In genomic region chr5:76685598-76686169, GRCh38 we compare ENCODE assay signal across 21 cellular contexts. TPM values are rescaled to one million over a fixed set of nuclear protein-coding genes. Genes with fewer than 3 reads are reported as not detected.
A peak's percentile ranks its signal among the peaks of the same experiment; 100 is the strongest.
DNase-seq lines count a peak whose midpoint lies in the region; ATAC-seq, FAIRE-seq and TF ChIP-seq lines count a peak whose summit lies in the region.
"Had no signal": no experiment of that assay in that cellular context is flagged by ENCODE, and none has a peak within 500 bp of the region (broad histone marks: within the 10 kb centered on the region; RNA-seq: fewer than 3 reads in every experiment).

No MANE protein-coding gene starts in this region.

- intact Hi-C loops in GM12878 (cut with micrococcal nuclease; ENCODE audit: unreplicated experiment) = no loop called here

- in situ Hi-C loops in GM12878 (cut with MboI) = no loop called here

- H4K20me1 ChIP-seq in GM12878 (ENCODE audit: control insufficient read depth, insufficient read depth) = no peaks in the 10 kb centered on the region

- no peak for TF ChIP-seq CTCF in D721Med (IDR thresholded peaks at IDR 0.05; ENCODE audit: insufficient read depth, missing control alignments)
- TF ChIP-seq CTCF in GM12878 (IDR thresholded peaks at IDR 0.05 in 2 of 3, conservative IDR thresholded peaks at IDR 0.05 in 1 of 3; ENCODE audit: control insufficient read depth in 2 of 3, extremely low read depth in 1 of 3, insufficient read depth in 1 of 3, low read depth in 3 of 3, low read length in 3 of 3) = no peak
- no peak for TF ChIP-seq CTCF in GM10266 (IDR thresholded peaks at IDR 0.05; ENCODE audit: control insufficient read depth, insufficient read depth, low read depth, missing control alignments)

- SMC1A ChIA-PET in GM12878 (lab: Charles Lee; ENCODE audit: uncharacterized antibody, unreplicated experiment) = no interaction called here

- peak overlapping the region; percentile 72 to 88 for H3K18ac ChIP-seq in mesenchymal stem cell (ENCODE audit: low read depth in 1 of 2, low read length in 2 of 2)

- H3K4me3 ChIP-seq in GM12878 (no peak overlapping the region), mesenchymal stem cell (ENCODE audit: insufficient read depth in 1 of 2, low read depth in 1 of 2, low read length in 2 of 2) (no peak overlapping the region), H7 (ENCODE audit: insufficient read depth, low read depth, low read length) (no peak overlapping the region)
- H3K4me3 ChIP-seq: Peyer's patch, SJCRH30 had no signal

- peak overlapping the region; percentile 77 to 89 for H2BK12ac ChIP-seq in mesenchymal stem cell (ENCODE audit: low read length in 2 of 2)

- TF ChIP-seq RAD21 in GM12878 (IDR thresholded peaks at IDR 0.05; ENCODE audit: insufficient read depth, low read depth, low read length) = no peak

- H3K4me1 ChIP-seq in GM12878 (ENCODE audit: control insufficient read depth, insufficient read depth, low read length) (no peaks in the 10 kb centered on the region), mesenchymal stem cell (ENCODE audit: control insufficient read depth, insufficient read depth, low read depth, low read length) (peaks cover 7% of the 10 kb centered on the region)

- POLR2A ChIA-PET in GM12878 (lab: Charles Lee) = no interaction called here

- H3K27ac ChIP-seq in GM12878 (ENCODE audit: control insufficient read depth, insufficient read depth) = no peak overlapping the region
- H3K27ac ChIP-seq in mesenchymal stem cell (ENCODE audit: low read length, poor library complexity, severe bottlenecking) = no peak overlapping the region
- H3K27ac ChIP-seq: HL-60, KMS-11, SJCRH30 had no signal

- no peak overlapping the region for H3K14ac ChIP-seq in mesenchymal stem cell (ENCODE audit: low read length in 2 of 2)

- H4K8ac ChIP-seq in mesenchymal stem cell (ENCODE audit: low read length) = peak overlapping the region; percentile 76

- H3K79me2 ChIP-seq in GM12878 (ENCODE audit: control insufficient read depth, insufficient read depth, low read length) = no peaks in the 10 kb centered on the region

- peak; percentile 35 for FAIRE-seq in D721Med (lab: Jason Lieb, UNC)
- peak; percentile 38 for FAIRE-seq in GM12878 (lab: Jason Lieb, UNC)

- H3K4me2 ChIP-seq in GM12878 (ENCODE audit: control insufficient read depth, insufficient read depth) (no peak overlapping the region), mesenchymal stem cell (ENCODE audit: low read length, poor library complexity, severe bottlenecking) (no peak overlapping the region)
- H3K4me2 ChIP-seq: KMS-11 had no signal

- no peak for TF ChIP-seq EP300 in GM12878 (IDR thresholded peaks at IDR 0.05; ENCODE audit: borderline replicate concordance in 1 of 2, control insufficient read depth in 1 of 2, low read depth in 2 of 2, low read length in 2 of 2)

- no peaks in the 10 kb centered on the region for H3K9me3 ChIP-seq in GM12878 (replicated peaks; ENCODE audit: control insufficient read depth, insufficient read depth, low read length)
- H3K9me3 ChIP-seq in mesenchymal stem cell (ENCODE audit: control insufficient read depth, low read length) = no peaks in the 10 kb centered on the region
- H3K9me3 ChIP-seq: Peyer's patch, SJCRH30 had no signal

- H3K9ac ChIP-seq in GM12878 (ENCODE audit: control insufficient read depth, insufficient read depth, low read length) (no peak overlapping the region), mesenchymal stem cell (ENCODE audit: low read length) (no peak overlapping the region)
- H3K9ac ChIP-seq: KMS-11 had no signal

- BruUV-seq in GM12878 (replicated peaks; lab: Mats Ljungman, UMichigan) = no TSS peak

- H3K27me3 ChIP-seq in GM12878 (replicated peaks in 1 of 2; ENCODE audit: control insufficient read depth in 2 of 2, insufficient read depth in 2 of 2, low read length in 1 of 2) (no peaks in the 10 kb centered on the region), mesenchymal stem cell (ENCODE audit: control insufficient read depth in 1 of 2, insufficient read depth in 1 of 2, low read length in 2 of 2) (no peaks in the 10 kb centered on the region), H7 (ENCODE audit: control insufficient read depth, insufficient read depth, low read length) (no peaks in the 10 kb centered on the region)
- H3K27me3 ChIP-seq: Peyer's patch, SJCRH30 had no signal

- RAD21 ChIA-PET in GM12878 (lab: Charles Lee; ENCODE audit: unreplicated experiment) = no interaction called here

- DNase-seq in D721Med (ENCODE audit: insufficient read length, low spot score) (no peak), OCI-M1 (lab: John Stamatoyannopoulos, UW) (peak; percentile 67), GM12878 (ENCODE audit: low read depth, low spot score) (no peak), mesenchymal stem cell (peak; percentile 51), GM10266 (ENCODE audit: extremely low spot score) (no peak), H7 (no peak), CD1c-positive myeloid dendritic cell (ENCODE audit: extremely low spot score) (no peak)
- no peak for DNase-seq in activated naive CD4-positive, alpha-beta T cell treated with Interleukin-2 at 50 U/mL for 16 hours
- DNase-seq: AML-193; CD4-positive, alpha-beta T cell; DND-41; GDM1; GOT3; HFFc6; NCI-H1105 treated with DMSO at 0.1 percent for 48 hours; NCI-H187; NCI-H774; SJCRH30 had no signal

- peak overlapping the region; percentile 98 for H2AK5ac ChIP-seq in mesenchymal stem cell (ENCODE audit: low read length, severe bottlenecking)

- peak overlapping the region; percentile 84 for H2BK120ac ChIP-seq in mesenchymal stem cell (ENCODE audit: low read depth, low read length)

- ATAC-seq in GM12878 = no peak

- H3K36me3 ChIP-seq in GM12878 (ENCODE audit: control insufficient read depth in 2 of 2, insufficient read depth in 2 of 2, low read length in 1 of 2) = no peaks in the 10 kb centered on the region
- H3K36me3 ChIP-seq in mesenchymal stem cell (ENCODE audit: control insufficient read depth in 1 of 2, insufficient read depth in 2 of 2, low read depth in 1 of 2, low read length in 2 of 2) = no peaks in the 10 kb centered on the region
- no peaks in the 10 kb centered on the region for H3K36me3 ChIP-seq in H7 (replicated peaks; ENCODE audit: control insufficient read depth, insufficient read depth, low read length)
- H3K36me3 ChIP-seq: SJCRH30 had no signal

- no peaks in the 10 kb centered on the region for H3K79me1 ChIP-seq in mesenchymal stem cell (replicated peaks; ENCODE audit: low read length, poor library complexity, severe bottlenecking)

- 77% methylated on average over 4 of the region's 4 CpGs for WGBS in GM12878 (ENCODE audit: insufficient coverage, insufficient replicate concordance, low lambda C conversion rate, missing lambda C conversion rate)
- 36% methylated on average over 2 of the region's 4 CpGs for WGBS in mesenchymal stem cell

- H2BK15ac ChIP-seq in mesenchymal stem cell (ENCODE audit: low read depth, poor library complexity, severe bottlenecking) = no peak overlapping the region

- H2AFZ ChIP-seq in GM12878 (ENCODE audit: control insufficient read depth, low read depth, low read length) = no peak overlapping the region
- H2AFZ ChIP-seq in mesenchymal stem cell (ENCODE audit: low read depth, low read length) = no peak overlapping the region

- no peak overlapping the region for H2BK5ac ChIP-seq in mesenchymal stem cell (ENCODE audit: low read depth, low read length, poor library complexity, severe bottlenecking)

- TF ChIP-seq POLR2A in GM12878 (IDR thresholded peaks at IDR 0.05; ENCODE audit: low read depth, low read length) = no peak

- no peak overlapping the region for H3K4ac ChIP-seq in mesenchymal stem cell (ENCODE audit: low read depth in 1 of 2, low read length in 2 of 2)

- H3K23ac ChIP-seq in mesenchymal stem cell (ENCODE audit: low read length in 2 of 2) = no peak overlapping the region

- CTCF ChIA-PET in GM12878 (lab: Yijun Ruan, JAX) = no interaction called here

- H4K91ac ChIP-seq in mesenchymal stem cell (ENCODE audit: low read length) = no peak overlapping the region

RNA-seq across cellular contexts. Expression of gene F2R, which starts 30.2 kb away (rescaled TPM):
- total RNA-seq in GM12878 (2013; cell fraction: nucleolus; rRNA removed) = 103 and 104 TPM in 2 replicates
- total RNA-seq in GM12878 (2014; rRNA removed) = 5.8 and 7.2 TPM in 2 replicates
- 6.0 and 6.4 TPM in 2 replicates for total RNA-seq in GM12878 (2014; rRNA removed; fragmentation: Illumina TruSeq; extraction: Trizol)
- 7.3 and 7.4 TPM in 2 replicates for total RNA-seq in GM12878 (2021)
- 1.9 TPM for polyA plus RNA-seq in GM12878 (2011; ENCODE audit: low read depth)
- 74.6 and 75.4 TPM in 2 replicates for polyA plus RNA-seq in GM12878 (2011; rRNA removed)
- 78.9 and 79.2 TPM in 2 replicates for polyA plus RNA-seq in GM12878 (2011; cell fraction: cytosol; rRNA removed)
- polyA plus RNA-seq in GM12878 (2011; cell fraction: nucleus; rRNA removed) = 21.8 and 24.3 TPM in 2 replicates
- polyA plus RNA-seq in GM12878 (2012) = 2.6 and 3.3 TPM in 2 replicates
- polyA plus RNA-seq in GM12878 (2014; fragmentation: Illumina TruSeq; extraction: Trizol) = 8.9 and 9.2 TPM in 2 replicates
- 1 to 10 TPM; 1.8 to 2.4 TPM for polyA plus RNA-seq in GM12878 (2014; fragmentation: Nextera tagmentation; extraction: Ambion mirVana)
- 7.4 and 8.8 TPM in 2 replicates for polyA plus RNA-seq in GM12878 (2014; rRNA removed)
- polyA plus RNA-seq in GM12878 (2016; fragmentation: Nextera tagmentation; extraction: Ambion mirVana) = 10 to 100 TPM; 25.4 to 26.2 TPM
- 78.2 and 81.0 TPM in 2 replicates for polyA minus RNA-seq in GM12878 (2011; rRNA and poly(A)+ RNA removed)
- 20.8 and 24.8 TPM in 2 replicates for polyA minus RNA-seq in GM12878 (2011; cell fraction: cytosol; rRNA and poly(A)+ RNA removed)
- polyA minus RNA-seq in GM12878 (2011; cell fraction: nucleus; rRNA and poly(A)+ RNA removed) = 17.5 and 27.1 TPM in 2 replicates
- polyA plus RNA-seq in mesenchymal stem cell (2013, experiment 1 of 2) = 368 TPM
- polyA plus RNA-seq in mesenchymal stem cell (2013, experiment 2 of 2) = 390 TPM
- total RNA-seq in H7 (2014; rRNA removed; shearing (Covaris generic)) = 17.1 and 23.3 TPM in 2 replicates

Comparison
In these comparisons a context has a peak if more than half of its experiments do, and no peak if none do; other contexts are left out.
1. DNase-seq: peak in OCI-M1 (single experiment) and mesenchymal stem cell (single experiment); none in D721Med (single experiment), GM12878 (single experiment), GM10266 (single experiment), H7 (single experiment), CD1c-positive myeloid dendritic cell (single experiment) and activated naive CD4-positive, alpha-beta T cell treated with Interleukin-2 at 50 U/mL for 16 hours (single experiment).